ENCODE assay signal across 1 cellular context in the genomic region with DNA sequence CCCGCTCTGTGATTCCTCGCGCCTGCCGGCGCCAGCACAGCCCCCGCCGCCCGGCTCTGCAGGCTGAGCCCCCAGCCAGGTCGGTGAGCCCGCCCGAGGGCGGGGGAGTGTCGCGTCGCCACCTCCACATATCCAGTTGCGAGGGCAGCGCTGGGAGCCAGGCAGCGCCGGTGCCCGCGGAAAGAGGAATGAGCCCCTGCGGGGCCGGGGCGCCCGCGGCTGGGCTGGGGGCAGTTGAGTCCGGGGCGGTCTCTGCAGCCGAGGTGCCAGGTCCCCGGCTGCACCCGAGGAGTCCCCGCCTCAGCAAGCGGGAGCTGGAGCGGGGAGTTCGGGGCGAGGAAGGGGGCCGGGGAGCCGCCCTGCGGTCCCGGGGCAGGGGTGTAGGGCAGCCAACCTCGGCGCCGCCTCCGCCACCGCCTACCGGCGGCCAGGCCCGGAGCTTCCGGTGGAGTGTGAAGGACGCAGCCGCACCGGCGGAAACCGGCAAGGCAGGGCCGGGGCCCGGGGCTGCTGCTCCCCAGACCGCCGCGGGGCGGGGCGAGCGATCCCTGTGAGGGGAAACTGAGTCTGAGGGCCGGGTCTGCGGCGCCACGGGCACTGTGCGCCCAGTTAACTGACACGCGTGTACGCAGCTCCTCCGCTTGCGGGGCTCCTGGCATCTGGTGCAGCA.
TF ChIP-seq lines count a peak whose summit lies in the region.

No MANE protein-coding gene starts in this region.

TF ChIP-seq in A549, 52 proteins besides CTCF, POLR2A, EP300 and RAD21 (continued from another document):
- TF ChIP-seq E2F6 (IDR thresholded peaks at IDR 0.05; ENCODE audit: borderline replicate concordance, low read depth) (peak; percentile 28; the same call in 1 of the 2 replicates), BCL3 (IDR thresholded peaks at IDR 0.05) (peak; percentile 66)
